In genomic region chr19:15443325-15443724, GRCh38 we compare ENCODE assay signal across 29 cellular contexts. TPM values are rescaled to one million over a fixed set of nuclear protein-coding genes. Genes with fewer than 3 reads are reported as not detected.
"Had no signal": no experiment of that assay in that cellular context is flagged by ENCODE, and none has a peak within 500 bp of the region (broad histone marks: within the 10 kb centered on the region; RNA-seq: fewer than 3 reads in every experiment).

No MANE protein-coding gene starts in this region.

- H3K27me3 ChIP-seq: brain microvascular endothelial cell, MG63, SJSA1 had no signal

- DNase-seq: activated B cell treated with CpG ODN at 0.5 μM for 24 hours; activated CD4-positive, alpha-beta memory T cell treated with anti-CD3 and anti-CD28 coated beads for 36 hours; activated CD4-positive, alpha-beta T cell treated with anti-CD3 and anti-CD28 coated beads for 4 hours; activated CD4-positive, alpha-beta T cell treated with anti-CD3 and anti-CD28 coated beads, Interleukin-2, amount 50 U/mL, for 1 hour; activated CD4-positive, CD25-positive, alpha-beta regulatory T cell treated with anti-CD3 and anti-CD28 coated beads, Interleukin-2, amount 50 U/mL, for 72 hours; activated CD8-positive, alpha-beta memory T cell treated with anti-CD3 and anti-CD28 coated beads, Interleukin-2, amount 50 U/mL, for 4 hours; activated effector memory CD4-positive, alpha-beta T cell treated with Interleukin-2 at 50 U/mL for 16 hours; activated naive CD4-positive, alpha-beta T cell treated with anti-CD3 and anti-CD28 coated beads, Interleukin-2, amount 10 ng/mL, durations not matched to agents 7 days and 5 days; activated naive CD8-positive, alpha-beta T cell treated with anti-CD3 and anti-CD28 coated beads, Interleukin-2, amount 50 U/mL, for 24 hours; activated T-cell treated with anti-CD3 and anti-CD28 coated beads for 4 hours; activated T-cell treated with anti-CD3 and anti-CD28 coated beads, Interleukin-2, amount 50 U/mL, for 4 hours; brain microvascular endothelial cell; Kasumi-1; KG1; NCI-H1048; NCI-H1436 treated with DMSO at 0.1 percent for 48 hours; NCI-H1694 treated with DMSO at 0.1 percent for 48 hours; NCI-H2029; NCI-H345; NCI-H524 treated with DMSO at 0.1 percent for 48 hours; SHP77 treated with DMSO at 0.1 percent for 48 hours; SK-N-SH had no signal

- H3K27ac ChIP-seq: brain microvascular endothelial cell, SJSA1, VCaP had no signal

- H3K36me3 ChIP-seq: brain microvascular endothelial cell, MG63, SJSA1 had no signal

- H3K4me1 ChIP-seq: SJSA1 had no signal

- ATAC-seq: activated naive CD8-positive, alpha-beta T cell treated with anti-CD3 and anti-CD28 coated beads, Interleukin-2, amount 50 U/mL, for 24 hours; activated T-cell treated with anti-CD3 and anti-CD28 coated beads, Interleukin-2, amount 50 U/mL, for 4 hours; Panc1 had no signal

- H3K4me3 ChIP-seq: MG63, SJSA1 had no signal

- H3K9me3 ChIP-seq: MG63, SJSA1, SK-N-SH had no signal

RNA-seq across cellular contexts. Expression of gene RASAL3, which starts 21.0 kb away (rescaled TPM):
- total RNA-seq: NCI-H460, SJSA1 had no signal

RNA-seq across cellular contexts. Expression of gene PGLYRP2, which starts 36.0 kb away (rescaled TPM):
- total RNA-seq: activated B cell treated with CpG ODN at 0.5 μM for 24 hours; activated T-helper 1 cell treated with anti-CD3 and anti-CD28 coated beads, Interleukin-12 subunit alpha, Interleukin-12 subunit beta, Interleukin-2, Interleukin-4 antibody, amounts not matched to agents 30 ng/mL and 10 ng/mL and 1 ng/mL, durations not matched to agents 14 hours and 24 hours and 36 hours; NCI-H460; RPMI7951; SJSA1 had no signal
- polyA plus RNA-seq: SK-N-SH had no signal
